In genomic region chr15:87671289-87671688, GRCh38 we compare ENCODE assay signal across 33 cellular contexts.
"Had no signal": no experiment of that assay in that cellular context is flagged by ENCODE, and none has a peak within 500 bp of the region (broad histone marks: within the 10 kb centered on the region; RNA-seq: fewer than 3 reads in every experiment).

No MANE protein-coding gene starts in this region.

- H3K9me3 ChIP-seq: adrenal gland, body of pancreas, MG63 had no signal

- FAIRE-seq: astrocyte, bronchial epithelial cell, TTC549 had no signal

- H3K27ac ChIP-seq: adrenal gland, body of pancreas, SJCRH30, SK-N-MC, WERI-Rb-1 had no signal

- H3K4me1 ChIP-seq: adrenal gland, body of pancreas had no signal

- H3K27me3 ChIP-seq: adrenal gland, body of pancreas, MG63, SJCRH30 had no signal

- DNase-seq: activated CD4-positive, alpha-beta memory T cell treated with anti-CD3 and anti-CD28 coated beads, Interleukin-2, amount 10 ng/mL, durations not matched to agents 7 days and 5 days; activated CD4-positive, alpha-beta T cell treated with anti-CD3 and anti-CD28 coated beads for 1 hour; activated CD4-positive, alpha-beta T cell treated with anti-CD3 and anti-CD28 coated beads for 48 hours; activated CD4-positive, CD25-positive, alpha-beta regulatory T cell; activated effector memory CD4-positive, alpha-beta T cell treated with anti-CD3 and anti-CD28 coated beads, Interleukin-2, amount 50 U/mL, for 16 hours; activated naive CD4-positive, alpha-beta T cell; activated T-cell treated with anti-CD3 and anti-CD28 coated beads, Interleukin-2, amount 50 U/mL, for 1 hour; activated T-cell treated with anti-CD3 and anti-CD28 coated beads, Interleukin-2, amount 50 U/mL, for 72 hours; adrenal gland; body of pancreas; caudate nucleus; cerebellar nuclear complex; Kasumi-1; KG1; MG63; NCI-H1048; NCI-H1105 treated with DMSO at 0.1 percent for 48 hours; NCI-H1436; NCI-H1694; NCI-H1930; NCI-H345; NCI-H524 treated with DMSO at 0.1 percent for 48 hours; SHP77; SJCRH30; T1000; WERI-Rb-1 had no signal

- H3K4me3 ChIP-seq: adrenal gland, body of pancreas, MG63, SJCRH30, SK-N-MC had no signal

- H3K36me3 ChIP-seq: adrenal gland, MG63, SJCRH30, WERI-Rb-1 had no signal

- ATAC-seq: activated naive CD4-positive, alpha-beta T cell treated with anti-CD3 and anti-CD28 coated beads, Interleukin-2, amount 50 U/mL, for 72 hours; activated T-cell treated with anti-CD3 and anti-CD28 coated beads, Interleukin-2, amount 50 U/mL, for 72 hours; activated T-helper 17 cell treated with anti-CD3 and anti-CD28 coated beads, Interleukin-2, amount 50 U/mL, for 72 hours; body of pancreas; Panc1 had no signal
